ENCODE assay signal across 19 cellular contexts in the genomic region with DNA sequence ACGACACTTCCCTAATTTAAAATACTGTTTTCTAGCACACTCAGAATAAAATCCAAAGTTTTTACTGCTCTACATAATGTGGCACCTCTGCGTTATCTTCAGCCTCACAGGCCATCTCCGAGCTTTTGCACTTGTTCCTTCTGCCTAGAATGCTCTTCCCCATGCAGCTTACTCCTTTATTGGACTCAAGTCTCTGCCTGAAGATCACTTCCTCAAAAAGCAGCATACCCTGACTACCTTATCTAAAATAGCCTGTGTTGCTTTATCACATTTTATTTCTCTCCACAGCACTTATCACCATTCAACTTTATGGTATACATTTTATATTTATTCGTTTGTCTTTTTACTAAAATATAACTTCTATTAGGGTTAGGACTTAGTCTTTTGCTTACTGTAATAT.
DNase-seq lines count a peak whose midpoint lies in the region; ATAC-seq lines count a peak whose summit lies in the region.
"Had no signal": no experiment of that assay in that cellular context is flagged by ENCODE, and none has a peak within 500 bp of the region (broad histone marks: within the 10 kb centered on the region; RNA-seq: fewer than 3 reads in every experiment).

No MANE protein-coding gene starts in this region.

- peaks cover 14% of the 10 kb centered on the region for H3K27me3 Mint-ChIP-seq in central memory CD8-positive, alpha-beta T cell
- H3K27me3 Mint-ChIP-seq in stimulated activated memory B cell treated with anti-CD40 and anti-IgM and Interleukin-4, amounts not matched to agents 10 μg/mL and 1 μg/mL and 100 μg/mL, for 72 hours = peaks cover 11% of the 10 kb centered on the region

- ATAC-seq in central memory CD8-positive, alpha-beta T cell (replicated peaks; ENCODE audit: extremely low read depth, poor library complexity, severe bottlenecking) = no peak
- ATAC-seq in stimulated activated memory B cell treated with anti-CD40 and anti-IgM and Interleukin-4, amounts not matched to agents 10 μg/mL and 1 μg/mL and 100 μg/mL, for 72 hours = no peak
- no peak for ATAC-seq in stimulated activated naive CD8-positive, alpha-beta T cell treated with anti-CD3 and anti-CD28 coated beads, Interleukin-15, Interleukin-2, amounts not matched to agents 100 U/mL and 50 U/mL, for 24 hours
- ATAC-seq: activated CD4-positive, CD25-positive, alpha-beta regulatory T cell treated with anti-CD3 and anti-CD28 coated beads, Interleukin-2, amount 50 U/mL, for 24 hours; activated T-cell treated with anti-CD3 and anti-CD28 coated beads, Interleukin-2, amount 50 U/mL, for 4 hours had no signal

- peaks cover 9% of the 10 kb centered on the region for H3K36me3 Mint-ChIP-seq in central memory CD8-positive, alpha-beta T cell (ENCODE audit: insufficient read depth)
- peaks cover 42% of the 10 kb centered on the region for H3K36me3 Mint-ChIP-seq in stimulated activated memory B cell treated with anti-CD40 and anti-IgM and Interleukin-4, amounts not matched to agents 10 μg/mL and 1 μg/mL and 100 μg/mL, for 72 hours

- DNase-seq in SIG-M5 treated with dmso at 0.1 percent for 504 hours (lab: John Stamatoyannopoulos, UW; ENCODE audit: unreplicated experiment) (peak; percentile 4), SIG-M5 (lab: John Stamatoyannopoulos, UW) (no peak), OCI-M2 (lab: John Stamatoyannopoulos, UW; ENCODE audit: unreplicated experiment) (peak; percentile 54), T-helper 9 cell (no peak), NCI-H2171 (lab: John Stamatoyannopoulos, UW) (no peak)
- DNase-seq in central memory CD8-positive, alpha-beta T cell (ENCODE audit: low spot score in 2 of 2) = no peak
- no peak for DNase-seq in stimulated activated naive CD8-positive, alpha-beta T cell treated with anti-CD3 and anti-CD28 coated beads, Interleukin-15, Interleukin-2, amounts not matched to agents 100 U/mL and 50 U/mL, for 24 hours
- DNase-seq: activated naive CD4-positive, alpha-beta T cell treated with Interleukin-2 at 50 U/mL for 16 hours; activated T-cell treated with anti-CD3 and anti-CD28 coated beads, Interleukin-2, amount 50 U/mL, for 4 hours; amniotic stem cell; BE2C; dermis blood vessel endothelial cell; NCI-H1417; NCI-H526; occipital lobe; SJCRH30; uterus had no signal

- H3K9me3 Mint-ChIP-seq in central memory CD8-positive, alpha-beta T cell = no peaks in the 10 kb centered on the region
- no peaks in the 10 kb centered on the region for H3K9me3 Mint-ChIP-seq in stimulated activated memory B cell treated with anti-CD40 and anti-IgM and Interleukin-4, amounts not matched to agents 10 μg/mL and 1 μg/mL and 100 μg/mL, for 72 hours
- H3K9me3 Mint-ChIP-seq: activated T-cell treated with anti-CD3 and anti-CD28 coated beads, Interleukin-2, amount 50 U/mL, for 4 hours had no signal

- H3K4me3 Mint-ChIP-seq in central memory CD8-positive, alpha-beta T cell = no peak overlapping the region
- peak overlapping the region; percentile 13 for H3K4me3 Mint-ChIP-seq in stimulated activated memory B cell treated with anti-CD40 and anti-IgM and Interleukin-4, amounts not matched to agents 10 μg/mL and 1 μg/mL and 100 μg/mL, for 72 hours

- peaks cover 50% of the 10 kb centered on the region for H3K4me1 Mint-ChIP-seq in central memory CD8-positive, alpha-beta T cell
- peaks cover 37% of the 10 kb centered on the region for H3K4me1 Mint-ChIP-seq in stimulated activated memory B cell treated with anti-CD40 and anti-IgM and Interleukin-4, amounts not matched to agents 10 μg/mL and 1 μg/mL and 100 μg/mL, for 72 hours

- peak overlapping the region; percentile 22 for H3K27ac Mint-ChIP-seq in central memory CD8-positive, alpha-beta T cell (ENCODE audit: low read depth)
- no peak overlapping the region for H3K27ac Mint-ChIP-seq in stimulated activated memory B cell treated with anti-CD40 and anti-IgM and Interleukin-4, amounts not matched to agents 10 μg/mL and 1 μg/mL and 100 μg/mL, for 72 hours

Comparison
In these comparisons a context has a peak if more than half of its experiments do, and no peak if none do; other contexts are left out.
1. DNase-seq: peak in SIG-M5 treated with dmso at 0.1 percent for 504 hours (single experiment) and OCI-M2 (single experiment); none in SIG-M5 (single experiment), central memory CD8-positive, alpha-beta T cell (0 of 2), T-helper 9 cell (single experiment), stimulated activated naive CD8-positive, alpha-beta T cell treated with anti-CD3 and anti-CD28 coated beads, Interleukin-15, Interleukin-2, amounts not matched to agents 100 U/mL and 50 U/mL, for 24 hours (single experiment) and NCI-H2171 (single experiment).